Comparison of ENCODE assay signal across 14 cellular contexts in genomic region chr14:102823546-102823945, GRCh38. TPM values are rescaled to one million over a fixed set of nuclear protein-coding genes. Genes with fewer than 3 reads are reported as not detected.
DNase-seq lines count a peak whose midpoint lies in the region; ATAC-seq and TF ChIP-seq lines count a peak whose summit lies in the region.
"Had no signal": no experiment of that assay in that cellular context is flagged by ENCODE, and none has a peak within 500 bp of the region (broad histone marks: within the 10 kb centered on the region; RNA-seq: fewer than 3 reads in every experiment).

No MANE protein-coding gene starts in this region.

- peaks cover 9% of the 10 kb centered on the region for H3K36me3 Mint-ChIP-seq in activated CD8-positive, alpha-beta memory T cell treated with anti-CD3 and anti-CD28 coated beads, Interleukin-2, amount 10 ng/mL, durations not matched to agents 7 days and 5 days
- H3K36me3 Mint-ChIP-seq in CD4-positive, CD25-positive, alpha-beta regulatory T cell = peaks cover 18% of the 10 kb centered on the region
- H3K36me3 Mint-ChIP-seq in glutamatergic neuron (ENCODE audit: unreplicated experiment) = no peaks in the 10 kb centered on the region

- no peak overlapping the region for H4K12ac ChIP-seq in trophoblast cell (ENCODE audit: low read depth, low read length)

- H3K79me1 ChIP-seq in trophoblast cell (ENCODE audit: low read length) = no peaks in the 10 kb centered on the region

- H3K4ac ChIP-seq in trophoblast cell (ENCODE audit: low read depth, low read length) = no peak overlapping the region

- no peak overlapping the region for H3K27ac Mint-ChIP-seq in activated CD8-positive, alpha-beta memory T cell treated with anti-CD3 and anti-CD28 coated beads, Interleukin-2, amount 10 ng/mL, durations not matched to agents 7 days and 5 days
- peak overlapping the region in 1 of 3 donors; percentile 89 for H3K27ac Mint-ChIP-seq in CD4-positive, CD25-positive, alpha-beta regulatory T cell
- peak overlapping the region; percentile 76 for H3K27ac Mint-ChIP-seq in glutamatergic neuron (ENCODE audit: unreplicated experiment)
- H3K27ac Mint-ChIP-seq: B cell, HFFc6 had no signal

- H2AFZ ChIP-seq in Karpas-422 (ENCODE audit: low read length) = no peak overlapping the region
- no peak overlapping the region for H2AFZ ChIP-seq in SK-N-SH (ENCODE audit: low read depth)
- no peak overlapping the region for H2AFZ ChIP-seq in trophoblast cell (ENCODE audit: insufficient read depth, low read length, poor library complexity)

- no peaks in the 10 kb centered on the region for H3K9me3 Mint-ChIP-seq in activated CD8-positive, alpha-beta memory T cell treated with anti-CD3 and anti-CD28 coated beads, Interleukin-2, amount 10 ng/mL, durations not matched to agents 7 days and 5 days (ENCODE audit: low read depth)
- no peaks in the 10 kb centered on the region for H3K9me3 Mint-ChIP-seq in CD4-positive, CD25-positive, alpha-beta regulatory T cell
- peaks cover 13% of the 10 kb centered on the region for H3K9me3 Mint-ChIP-seq in glutamatergic neuron (ENCODE audit: unreplicated experiment)
- H3K9me3 Mint-ChIP-seq: CD4-positive, alpha-beta memory T cell; HFFc6 had no signal

- H3F3A ChIP-seq in SK-N-SH (replicated peaks; ENCODE audit: insufficient read depth) = peaks cover 19% of the 10 kb centered on the region

- no peak overlapping the region for H2AK5ac ChIP-seq in trophoblast cell (ENCODE audit: low read length)

- TF ChIP-seq CTCF in glutamatergic neuron (IDR thresholded peaks at IDR 0.05; ENCODE audit: partially characterized antibody, unreplicated experiment) = no peak
- no peak for TF ChIP-seq CTCF in SK-N-SH (IDR thresholded peaks at IDR 0.05)

- no peaks in the 10 kb centered on the region for H3K27me3 Mint-ChIP-seq in activated CD8-positive, alpha-beta memory T cell treated with anti-CD3 and anti-CD28 coated beads, Interleukin-2, amount 10 ng/mL, durations not matched to agents 7 days and 5 days
- H3K27me3 Mint-ChIP-seq in CD4-positive, CD25-positive, alpha-beta regulatory T cell = no peaks in the 10 kb centered on the region
- H3K27me3 Mint-ChIP-seq in glutamatergic neuron (ENCODE audit: unreplicated experiment) = peaks cover 12% of the 10 kb centered on the region
- H3K27me3 Mint-ChIP-seq: B cell; CD4-positive, alpha-beta memory T cell had no signal

- no peak for ATAC-seq in activated CD8-positive, alpha-beta memory T cell treated with anti-CD3 and anti-CD28 coated beads, Interleukin-2, amount 10 ng/mL, durations not matched to agents 7 days and 5 days
- no peak for ATAC-seq in CD4-positive, CD25-positive, alpha-beta regulatory T cell (ENCODE audit: low read depth in 2 of 2)

- no peak overlapping the region for H2BK12ac ChIP-seq in trophoblast cell (ENCODE audit: low read length)

- no peak overlapping the region for H4K8ac ChIP-seq in trophoblast cell (ENCODE audit: low read depth, low read length)

- no peaks in the 10 kb centered on the region for H3K27me3 ChIP-seq in CD4-positive, CD25-positive, alpha-beta regulatory T cell (ENCODE audit: control insufficient read depth, insufficient read depth, low read length)
- H3K27me3 ChIP-seq in Karpas-422 (ENCODE audit: low read length) (no peaks in the 10 kb centered on the region), SK-N-SH (ENCODE audit: insufficient read depth) (no peaks in the 10 kb centered on the region), trophoblast cell (ENCODE audit: insufficient read depth, low read length) (no peaks in the 10 kb centered on the region)

- H3K4me1 ChIP-seq in CD4-positive, CD25-positive, alpha-beta regulatory T cell (ENCODE audit: control insufficient read depth, insufficient read depth, low read length, poor library complexity, severe bottlenecking) = peaks cover 77% of the 10 kb centered on the region
- H3K4me1 ChIP-seq in Karpas-422 (ENCODE audit: low read length) (peaks cover 88% of the 10 kb centered on the region), SK-N-SH (ENCODE audit: control insufficient read depth in 1 of 2, insufficient read depth in 2 of 2, low read depth in 1 of 2, low read length in 1 of 2) (peaks cover 11 to 14% of the 10 kb centered on the region in 2 experiments; a peak in 3 of 4 replicates), trophoblast cell (ENCODE audit: control insufficient read depth in 1 of 2, insufficient read depth in 2 of 2, low read length in 2 of 2) (no peaks in the 10 kb centered on the region)

- H4K20me1 ChIP-seq in Karpas-422 (ENCODE audit: insufficient read depth, low read depth, low read length) (peaks cover 41% of the 10 kb centered on the region; the same call in 1 of the 2 replicates), SK-N-SH (ENCODE audit: insufficient read depth) (peaks cover 76% of the 10 kb centered on the region)

- H3K4me3 Mint-ChIP-seq in activated CD8-positive, alpha-beta memory T cell treated with anti-CD3 and anti-CD28 coated beads, Interleukin-2, amount 10 ng/mL, durations not matched to agents 7 days and 5 days = peak overlapping the region; percentile 20
- peak overlapping the region in 1 of 4 donors; percentile 65 for H3K4me3 Mint-ChIP-seq in CD4-positive, CD25-positive, alpha-beta regulatory T cell
- H3K4me3 Mint-ChIP-seq in glutamatergic neuron (ENCODE audit: unreplicated experiment) = peak overlapping the region; percentile 52
- H3K4me3 Mint-ChIP-seq: B cell, HFFc6 had no signal

- 97% methylated on average over 5 of the region's 5 CpGs for WGBS in SK-N-SH (ENCODE audit: low lambda C conversion rate)
- no CpG with 5 or more reads among the region's 5 CpGs for WGBS in trophoblast cell (ENCODE audit: extremely low coverage, insufficient coverage, insufficient read length)

- no peak for DNase-seq in activated CD8-positive, alpha-beta memory T cell treated with anti-CD3 and anti-CD28 coated beads, Interleukin-2, amount 10 ng/mL, durations not matched to agents 7 days and 5 days
- DNase-seq in activated CD8-positive, alpha-beta memory T cell treated with anti-CD3 and anti-CD28 coated beads, Interleukin-2, amount 50 U/mL, for 48 hours = no peak
- no peak for DNase-seq in CD4-positive, CD25-positive, alpha-beta regulatory T cell
- no peak for DNase-seq in Karpas-422
- no peak for DNase-seq in glutamatergic neuron
- no peak for DNase-seq in SK-N-SH
- DNase-seq in trophoblast cell = no peak
- DNase-seq: C1 segment of cervical spinal cord; CD4-positive, alpha-beta memory T cell; DMS79; HCEC 1CT; HFFc6 had no signal

- no peak overlapping the region for H3K23ac ChIP-seq in trophoblast cell (ENCODE audit: low read length)

- 0 out of 2 replicates have a peak overlapping the region, but pooled peaks have one; percentile 1 for H3K9ac ChIP-seq in Karpas-422 (ENCODE audit: low read length)
- H3K9ac ChIP-seq in SK-N-SH = no peak overlapping the region
- no peak overlapping the region for H3K9ac ChIP-seq in trophoblast cell (ENCODE audit: low read length)

- H2BK5ac ChIP-seq in trophoblast cell (ENCODE audit: low read depth, low read length, poor library complexity) = no peak overlapping the region

- peak overlapping the region; percentile 50 for H3K4me2 ChIP-seq in Karpas-422 (ENCODE audit: low read depth, low read length, poor library complexity, severe bottlenecking)
- H3K4me2 ChIP-seq in SK-N-SH = no peak overlapping the region
- H3K4me2 ChIP-seq in trophoblast cell (ENCODE audit: low read length) = no peak overlapping the region

- no peaks in the 10 kb centered on the region for H3K9me3 ChIP-seq in CD4-positive, CD25-positive, alpha-beta regulatory T cell (ENCODE audit: control insufficient read depth in 2 of 2, low read length in 2 of 2)
- H3K9me3 ChIP-seq in Karpas-422 (ENCODE audit: low read length) (no peaks in the 10 kb centered on the region), SK-N-SH (no peaks in the 10 kb centered on the region), trophoblast cell (ENCODE audit: insufficient read depth, low read depth, low read length) (peaks cover 2% of the 10 kb centered on the region)

- no peak overlapping the region for H3K4me3 ChIP-seq in CD4-positive, CD25-positive, alpha-beta regulatory T cell (ENCODE audit: low read depth, low read length)
- no peak overlapping the region for H3K4me3 ChIP-seq in Karpas-422 (ENCODE audit: low read length)
- H3K4me3 ChIP-seq in SK-N-SH (ENCODE audit: low read depth in 2 of 2, low read length in 1 of 2) = no peak overlapping the region
- no peak overlapping the region for H3K4me3 ChIP-seq in trophoblast cell (ENCODE audit: low read depth, low read length)

- peaks cover 3% of the 10 kb centered on the region for H3K36me3 ChIP-seq in CD4-positive, CD25-positive, alpha-beta regulatory T cell (ENCODE audit: control insufficient read depth, insufficient read depth, low read length)
- H3K36me3 ChIP-seq in Karpas-422 (ENCODE audit: insufficient read depth, low read length) = 0 out of 2 replicates have a peak, but pooled peaks cover 3% of the 10 kb centered on the region
- no peaks in the 10 kb centered on the region for H3K36me3 ChIP-seq in SK-N-SH (replicated peaks in 1 of 2; ENCODE audit: control insufficient read depth in 1 of 2, insufficient read depth in 2 of 2, low read length in 1 of 2)
- H3K36me3 ChIP-seq in trophoblast cell (ENCODE audit: control insufficient read depth in 1 of 2, insufficient read depth in 2 of 2, low read length in 2 of 2) = peaks cover 0 to 4% of the 10 kb centered on the region in 2 experiments

- POLR2A ChIA-PET in SK-N-SH (lab: Yijun Ruan, JAX) = no interaction called here

- H3K27ac ChIP-seq in CD4-positive, CD25-positive, alpha-beta regulatory T cell (ENCODE audit: insufficient read depth, low read length, poor library complexity, severe bottlenecking) = peak overlapping the region; percentile 83
- peak overlapping the region; percentile 60 for H3K27ac ChIP-seq in Karpas-422 (ENCODE audit: low read length)
- H3K27ac ChIP-seq in SK-N-SH (ENCODE audit: low read depth in 2 of 2, low read length in 1 of 2) = no peak overlapping the region
- no peak overlapping the region for H3K27ac ChIP-seq in trophoblast cell (ENCODE audit: low read depth, low read length)
- H3K27ac ChIP-seq: HL-60 had no signal

- no peak overlapping the region for H3K14ac ChIP-seq in trophoblast cell (ENCODE audit: low read length)

- H3K4me1 Mint-ChIP-seq in activated CD8-positive, alpha-beta memory T cell treated with anti-CD3 and anti-CD28 coated beads, Interleukin-2, amount 10 ng/mL, durations not matched to agents 7 days and 5 days = peaks cover 82% of the 10 kb centered on the region
- H3K4me1 Mint-ChIP-seq in CD4-positive, CD25-positive, alpha-beta regulatory T cell = peaks cover 42 to 93% (median 62%) of the 10 kb centered on the region in 4 donors
- H3K4me1 Mint-ChIP-seq in glutamatergic neuron (ENCODE audit: low read depth, unreplicated experiment) = peaks cover 58% of the 10 kb centered on the region

- no peak for TF ChIP-seq RAD21 in SK-N-SH (IDR thresholded peaks at IDR 0.05; ENCODE audit: low read length)

- H2BK120ac ChIP-seq in trophoblast cell (ENCODE audit: insufficient read depth, low read length, poor library complexity) = no peak overlapping the region

- no peak overlapping the region for H3K18ac ChIP-seq in trophoblast cell (ENCODE audit: low read length)

- H3K9me2 ChIP-seq in Karpas-422 (replicated peaks; ENCODE audit: insufficient read depth, low read length) = no peaks in the 10 kb centered on the region
- no peaks in the 10 kb centered on the region for H3K9me2 ChIP-seq in SK-N-SH

- peaks cover 98% of the 10 kb centered on the region for H3K79me2 ChIP-seq in Karpas-422 (ENCODE audit: low read length)
- H3K79me2 ChIP-seq in SK-N-SH (ENCODE audit: insufficient read depth) = peaks cover 91% of the 10 kb centered on the region
- H3K79me2 ChIP-seq in trophoblast cell (ENCODE audit: control insufficient read depth, insufficient read depth, low read length, poor library complexity) = no peaks in the 10 kb centered on the region

- no peak for TF ChIP-seq EP300 in SK-N-SH (IDR thresholded peaks at IDR 0.05; ENCODE audit: borderline replicate concordance in 1 of 2, low read depth in 1 of 2, low read length in 1 of 2)

- H4K91ac ChIP-seq in trophoblast cell (ENCODE audit: low read depth, low read length) = no peak overlapping the region

- CTCF ChIA-PET in activated CD8-positive, alpha-beta memory T cell treated with anti-CD3 and anti-CD28 coated beads, Interleukin-2, amount 10 ng/mL, durations not matched to agents 7 days and 5 days (lab: Charles Lee) = no interaction called here
- CTCF ChIA-PET in SK-N-SH (lab: Yijun Ruan, JAX) = no interaction called here

RNA-seq across cellular contexts. Expression of gene TRAF3, which starts 46.3 kb away (rescaled TPM):
- 10 to 100 TPM; 49.5 to 78.1 TPM for total RNA-seq in activated CD8-positive, alpha-beta memory T cell treated with anti-CD3 and anti-CD28 coated beads, Interleukin-2, amount 10 ng/mL, durations not matched to agents 7 days and 5 days
- 71.2 TPM for total RNA-seq in CD4-positive, CD25-positive, alpha-beta regulatory T cell
- 10 to 100 TPM; 17.7 to 26.9 (median 20.4) TPM for polyA plus RNA-seq in CD4-positive, CD25-positive, alpha-beta regulatory T cell
- total RNA-seq in Karpas-422 (2014; rRNA removed; shearing (Covaris generic); ENCODE audit: low replicate concordance) = 79.1 and 135 TPM in 2 replicates
- 16.7 TPM for total RNA-seq in glutamatergic neuron (ENCODE audit: unreplicated experiment)
- 16.5 and 17.9 TPM in 2 replicates for polyA plus RNA-seq in SK-N-SH (2012; rRNA removed)
- polyA plus RNA-seq in SK-N-SH (2012; cell fraction: cytosol; rRNA removed) = 14.6 and 16.4 TPM in 2 replicates
- 21.0 and 31.9 TPM in 2 replicates for polyA plus RNA-seq in SK-N-SH (2012; cell fraction: nucleus; rRNA removed)
- 7.5 and 8.6 TPM in 2 replicates for polyA plus RNA-seq in trophoblast cell (2013)

Comparison
In these comparisons a context has a peak if more than half of its experiments do, and no peak if none do; other contexts are left out.
1. H3K27ac ChIP-seq: peak in CD4-positive, CD25-positive, alpha-beta regulatory T cell (single experiment) and Karpas-422 (single experiment); none in SK-N-SH (0 of 2) and trophoblast cell (single experiment).